2 cellular contexts compared by ENCODE assay signal in genomic region chr3:195668131-195668766, GRCh38. TPM values are rescaled to one million over a fixed set of nuclear protein-coding genes. Genes with fewer than 3 reads are reported as not detected.
"Had no signal": no experiment of that assay in that cellular context is flagged by ENCODE, and none has a peak within 500 bp of the region (broad histone marks: within the 10 kb centered on the region; RNA-seq: fewer than 3 reads in every experiment).

No MANE protein-coding gene starts in this region.

RNA-seq across cellular contexts. Expression of gene MUC20, which starts 52.5 kb away (rescaled TPM):
- total RNA-seq: astrocyte, SK-MEL-5 had no signal
